ENCODE assay signal across 26 cellular contexts in the genomic region with DNA sequence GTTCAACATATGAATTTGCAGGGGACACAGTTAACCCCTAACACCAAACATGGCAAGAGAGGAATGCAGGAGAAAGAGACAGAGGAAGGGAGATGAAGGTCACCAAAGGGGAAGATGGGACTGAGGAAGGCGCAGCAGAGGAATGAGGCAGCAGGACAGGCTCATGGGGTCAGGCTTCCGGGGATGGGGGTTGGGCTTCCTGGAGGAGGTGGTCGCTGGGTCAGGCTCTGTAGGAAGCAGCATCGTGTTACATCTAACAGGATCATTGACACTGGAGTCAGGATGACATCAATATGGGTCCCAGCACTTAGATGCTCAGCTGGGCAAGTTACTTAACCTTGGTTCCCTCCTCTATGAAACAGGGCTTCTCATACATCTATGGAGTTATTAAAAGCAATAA.
"Had no signal": no experiment of that assay in that cellular context is flagged by ENCODE, and none has a peak within 500 bp of the region (broad histone marks: within the 10 kb centered on the region; RNA-seq: fewer than 3 reads in every experiment).

No MANE protein-coding gene starts in this region.

- H3K4me3 Mint-ChIP-seq: activated naive CD8-positive, alpha-beta T cell; activated T-cell treated with anti-CD3 and anti-CD28 coated beads, Interleukin-2, amount 50 U/mL, for 24 hours; effector memory CD8-positive, alpha-beta T cell; nephron; stimulated activated effector memory CD8-positive, alpha-beta T cell treated with anti-CD3 and anti-CD28 coated beads, Interleukin-12 subunit alpha, Interleukin-12 subunit beta, amount 100 ng/mL, for 72 hours; stimulated activated naive CD8-positive, alpha-beta T cell treated with anti-CD3 and anti-CD28 coated beads, Interleukin-15, Interleukin-2, amounts not matched to agents 100 ng/mL and 50 ng/mL, for 24 hours had no signal

- DNase-seq: activated CD4-positive, alpha-beta T cell treated with anti-CD3 and anti-CD28 coated beads for 4 hours; activated CD4-positive, alpha-beta T cell treated with anti-CD3 and anti-CD28 coated beads, Interleukin-2, amount 50 U/mL, for 48 hours; activated CD8-positive, alpha-beta memory T cell treated with anti-CD3 and anti-CD28 coated beads, Interleukin-2, amount 50 U/mL, for 48 hours; activated T-cell treated with anti-CD3 and anti-CD28 coated beads, Interleukin-2, amount 50 U/mL, for 24 hours; anterior cingulate cortex; body of pancreas; colonic mucosa; effector memory CD8-positive, alpha-beta T cell; foreskin fibroblast; head of caudate nucleus; hippocampal formation; kidney glomerular epithelial cell; left lung; lower lobe of right lung; mesenchymal stem cell; mucosa of descending colon; right cardiac atrium; stimulated activated CD4-positive, alpha-beta T cell treated with anti-CD3 and anti-CD28 coated beads, Interleukin-4, amount 100 ng/mL, for 24 hours; trophoblast cell had no signal

- H3K27me3 ChIP-seq: body of pancreas, colonic mucosa had no signal

- H3K4me1 Mint-ChIP-seq: stimulated activated effector memory CD8-positive, alpha-beta T cell treated with anti-CD3 and anti-CD28 coated beads, Interleukin-12 subunit alpha, Interleukin-12 subunit beta, amount 100 ng/mL, for 72 hours had no signal

- ATAC-seq: body of pancreas; effector memory CD8-positive, alpha-beta T cell; esophagus mucosa; left lung; lower lobe of right lung; mucosa of descending colon; right cardiac atrium; stimulated activated effector memory CD8-positive, alpha-beta T cell treated with anti-CD3 and anti-CD28 coated beads, Interleukin-12 subunit alpha, Interleukin-12 subunit beta, amount 100 ng/mL, for 72 hours had no signal

- H3K4me1 ChIP-seq: body of pancreas, colonic mucosa, left lung, lower lobe of right lung had no signal

- H3K36me3 Mint-ChIP-seq: activated naive CD8-positive, alpha-beta T cell; stimulated activated effector memory CD8-positive, alpha-beta T cell treated with anti-CD3 and anti-CD28 coated beads, Interleukin-12 subunit alpha, Interleukin-12 subunit beta, amount 100 ng/mL, for 72 hours had no signal

- H3K27ac ChIP-seq: body of pancreas, colonic mucosa, left lung, lower lobe of right lung, thoracic aorta had no signal

- H3K4me3 ChIP-seq: body of pancreas, colonic mucosa, left lung, lower lobe of right lung, mucosa of descending colon, thoracic aorta had no signal

- H3K27ac Mint-ChIP-seq: activated naive CD8-positive, alpha-beta T cell; activated T-cell treated with anti-CD3 and anti-CD28 coated beads, Interleukin-2, amount 50 U/mL, for 24 hours; effector memory CD8-positive, alpha-beta T cell; nephron; stimulated activated effector memory CD8-positive, alpha-beta T cell treated with anti-CD3 and anti-CD28 coated beads, Interleukin-12 subunit alpha, Interleukin-12 subunit beta, amount 100 ng/mL, for 72 hours; stimulated activated naive CD8-positive, alpha-beta T cell treated with anti-CD3 and anti-CD28 coated beads, Interleukin-15, Interleukin-2, amounts not matched to agents 100 ng/mL and 50 ng/mL, for 24 hours had no signal

- H3K36me3 ChIP-seq: colonic mucosa, left lung, lower lobe of right lung, thoracic aorta had no signal

- FAIRE-seq: urothelium cell line had no signal

- H3K9me3 Mint-ChIP-seq: effector memory CD8-positive, alpha-beta T cell; nephron; stimulated activated effector memory CD8-positive, alpha-beta T cell treated with anti-CD3 and anti-CD28 coated beads, Interleukin-12 subunit alpha, Interleukin-12 subunit beta, amount 100 ng/mL, for 72 hours had no signal

- H3K9me3 ChIP-seq: body of pancreas, colonic mucosa, lower lobe of right lung, mucosa of descending colon had no signal
